Comparison of ENCODE assay signal across 16 cellular contexts in genomic region chr21:38771536-38771935, GRCh38.
"Had no signal": no experiment of that assay in that cellular context is flagged by ENCODE, and none has a peak within 500 bp of the region (broad histone marks: within the 10 kb centered on the region; RNA-seq: fewer than 3 reads in every experiment).

No MANE protein-coding gene starts in this region.

- H3K27ac ChIP-seq: gastroesophageal sphincter, vagina had no signal

- H3K27ac Mint-ChIP-seq: activated CD4-positive, alpha-beta T cell treated with anti-CD3 and anti-CD28 coated beads, Interleukin-2, amount 10 ng/mL, durations not matched to agents 7 days and 5 days; activated T-helper 1 cell treated with anti-CD3 and anti-CD28 coated beads, Interleukin-12 subunit alpha, Interleukin-12 subunit beta, Interleukin-2, Interleukin-4 antibody, amounts not matched to agents 30 ng/mL and 10 ng/mL and 1 ng/mL, durations not matched to agents 14 hours and 24 hours and 36 hours; endodermal cell; memory B cell; stimulated activated memory B cell treated with anti-CD40 and anti-IgM and Interleukin-4, amounts not matched to agents 10 μg/mL and 1 μg/mL and 100 μg/mL, for 72 hours had no signal

- H3K9me3 ChIP-seq: gastroesophageal sphincter, tibial artery, vagina had no signal

- H3K27me3 ChIP-seq: gastroesophageal sphincter, tibial artery, vagina had no signal

- H3K4me3 Mint-ChIP-seq: activated CD4-positive, alpha-beta T cell treated with anti-CD3 and anti-CD28 coated beads, Interleukin-2, amount 10 ng/mL, durations not matched to agents 7 days and 5 days; activated naive CD8-positive, alpha-beta T cell treated with anti-CD3 and anti-CD28 coated beads, Interleukin-2, amount 10 ng/mL, durations not matched to agents 7 days and 5 days; activated T-helper 1 cell treated with anti-CD3 and anti-CD28 coated beads, Interleukin-12 subunit alpha, Interleukin-12 subunit beta, Interleukin-2, Interleukin-4 antibody, amounts not matched to agents 30 ng/mL and 10 ng/mL and 1 ng/mL, durations not matched to agents 14 hours and 24 hours and 36 hours; endodermal cell; memory B cell; natural killer cell treated with Interleukin-12 subunit alpha and Interleukin-12 subunit beta and Interleukin-15 and Interleukin-18, amount 100 ng/mL, for 72 hours; stimulated activated memory B cell treated with anti-CD40 and anti-IgM and Interleukin-4, amounts not matched to agents 10 μg/mL and 1 μg/mL and 100 μg/mL, for 72 hours had no signal

- H3K36me3 Mint-ChIP-seq: memory B cell; natural killer cell treated with Interleukin-12 subunit alpha and Interleukin-12 subunit beta and Interleukin-15 and Interleukin-18, amount 100 ng/mL, for 72 hours; stimulated activated memory B cell treated with anti-CD40 and anti-IgM and Interleukin-4, amounts not matched to agents 10 μg/mL and 1 μg/mL and 100 μg/mL, for 72 hours had no signal

- H3K4me3 ChIP-seq: gastroesophageal sphincter, tibial artery, vagina had no signal

- ATAC-seq: gastroesophageal sphincter; left ventricle myocardium superior; natural killer cell treated with Interleukin-12 subunit alpha and Interleukin-12 subunit beta and Interleukin-15 and Interleukin-18, amount 100 ng/mL, for 72 hours; stimulated activated memory B cell treated with anti-CD40 and anti-IgM and Interleukin-4, amounts not matched to agents 10 μg/mL and 1 μg/mL and 100 μg/mL, for 72 hours had no signal

- H3K27me3 Mint-ChIP-seq: activated CD4-positive, alpha-beta T cell treated with anti-CD3 and anti-CD28 coated beads, Interleukin-2, amount 10 ng/mL, durations not matched to agents 7 days and 5 days; activated naive CD8-positive, alpha-beta T cell treated with anti-CD3 and anti-CD28 coated beads, Interleukin-2, amount 10 ng/mL, durations not matched to agents 7 days and 5 days had no signal

- DNase-seq: activated CD4-positive, alpha-beta T cell treated with anti-CD3 and anti-CD28 coated beads, Interleukin-2, amount 10 ng/mL, durations not matched to agents 7 days and 5 days; activated CD4-positive, CD25-positive, alpha-beta regulatory T cell; activated CD8-positive, alpha-beta memory T cell treated with anti-CD3 and anti-CD28 coated beads for 24 hours; activated naive CD4-positive, alpha-beta T cell; activated naive CD8-positive, alpha-beta T cell treated with anti-CD3 and anti-CD28 coated beads, Interleukin-2, amount 10 ng/mL, durations not matched to agents 7 days and 5 days; anterior cingulate cortex; endodermal cell; left ventricle myocardium superior; stimulated activated CD4-positive, alpha-beta T cell treated with anti-CD3 and anti-CD28 coated beads, Interleukin-2, amount 100 ng/mL, for 48 hours; tibial artery had no signal

- H3K9me3 Mint-ChIP-seq: activated CD4-positive, alpha-beta T cell treated with anti-CD3 and anti-CD28 coated beads, Interleukin-2, amount 10 ng/mL, durations not matched to agents 7 days and 5 days; activated naive CD8-positive, alpha-beta T cell treated with anti-CD3 and anti-CD28 coated beads, Interleukin-2, amount 10 ng/mL, durations not matched to agents 7 days and 5 days; activated T-helper 1 cell treated with anti-CD3 and anti-CD28 coated beads, Interleukin-12 subunit alpha, Interleukin-12 subunit beta, Interleukin-2, Interleukin-4 antibody, amounts not matched to agents 30 ng/mL and 10 ng/mL and 1 ng/mL, durations not matched to agents 14 hours and 24 hours and 36 hours; endodermal cell; memory B cell; stimulated activated memory B cell treated with anti-CD40 and anti-IgM and Interleukin-4, amounts not matched to agents 10 μg/mL and 1 μg/mL and 100 μg/mL, for 72 hours had no signal

- H3K36me3 ChIP-seq: gastroesophageal sphincter, tibial artery, vagina had no signal
